8 cellular contexts compared by ENCODE assay signal in the genomic region with DNA sequence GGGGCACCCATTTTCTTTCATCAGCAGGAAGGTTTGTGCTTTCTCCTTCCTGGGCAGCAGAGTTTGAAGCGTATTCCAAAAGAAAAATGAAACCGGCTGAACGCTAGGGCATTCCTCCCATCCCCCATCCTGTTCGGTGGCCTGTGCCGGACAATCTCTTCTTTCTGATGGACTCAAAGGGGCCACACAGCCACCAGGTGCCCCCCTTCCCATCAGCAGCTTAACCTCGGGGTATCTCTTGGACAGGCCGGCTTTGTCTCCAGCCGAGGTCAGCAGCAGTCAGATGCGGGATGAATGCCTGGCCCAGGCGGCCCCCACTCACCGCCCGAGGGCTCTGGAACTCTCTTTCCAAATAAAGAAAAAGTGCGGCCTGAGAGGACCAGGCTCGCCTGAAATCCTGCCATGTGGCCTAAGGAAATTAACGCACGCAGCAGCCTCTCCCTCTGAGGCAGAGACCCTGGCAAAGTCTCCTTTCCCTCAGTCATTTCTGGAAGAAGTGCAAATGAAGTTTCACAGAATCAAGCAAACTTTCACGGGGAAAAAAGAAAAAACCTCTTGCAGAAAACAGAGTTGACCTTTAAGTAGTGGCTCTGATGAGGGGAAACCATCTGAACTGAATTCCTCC.
DNase-seq lines count a peak whose midpoint lies in the region; ATAC-seq and TF ChIP-seq lines count a peak whose summit lies in the region.

No MANE protein-coding gene starts in this region.

- H3K27ac Mint-ChIP-seq in T-helper 1 cell treated with Interleukin-12 subunit alpha and Interleukin-12 subunit beta and Interleukin-4 antibody, amounts not matched to agents 30 μg/mL and 1 μg/mL, for 36 hours, result peak overlapping the region; percentile 80
- peak overlapping the region; percentile 91 for H3K27ac Mint-ChIP-seq in activated B cell treated with CpG ODN at 0.5 μM for 24 hours

- POLR2A ChIA-PET in activated B cell treated with CpG ODN at 0.5 μM for 24 hours (lab: Charles Lee), result interaction anchor here (0.8 to 2.7 kb wide), 8 partner anchors 15 to 217 kb away, joined by 3 to 17 read pairs (median 6); partner anchors contain the start of gene UPF3A

- no peak for TF ChIP-seq CTCF in activated B cell treated with CpG ODN at 0.5 μM for 24 hours (IDR thresholded peaks at IDR 0.05)

- CTCF ChIA-PET in activated B cell treated with CpG ODN at 0.5 μM for 24 hours (lab: Charles Lee), result no interaction called here

- peaks cover 32% of the 10 kb centered on the region for H3K36me3 Mint-ChIP-seq in T-helper 1 cell treated with Interleukin-12 subunit alpha and Interleukin-12 subunit beta and Interleukin-4 antibody, amounts not matched to agents 30 μg/mL and 1 μg/mL, for 36 hours (ENCODE audit: low read depth)
- peaks cover 17% of the 10 kb centered on the region for H3K36me3 Mint-ChIP-seq in activated B cell treated with CpG ODN at 0.5 μM for 24 hours (ENCODE audit: low read depth)

- H3K4me1 Mint-ChIP-seq in T-helper 1 cell treated with Interleukin-12 subunit alpha and Interleukin-12 subunit beta and Interleukin-4 antibody, amounts not matched to agents 30 μg/mL and 1 μg/mL, for 36 hours (ENCODE audit: low read depth), result peaks cover 48% of the 10 kb centered on the region
- peaks cover 73% of the 10 kb centered on the region for H3K4me1 Mint-ChIP-seq in activated B cell treated with CpG ODN at 0.5 μM for 24 hours

- no peaks in the 10 kb centered on the region for H3K9me3 Mint-ChIP-seq in T-helper 1 cell treated with Interleukin-12 subunit alpha and Interleukin-12 subunit beta and Interleukin-4 antibody, amounts not matched to agents 30 μg/mL and 1 μg/mL, for 36 hours
- no peaks in the 10 kb centered on the region for H3K9me3 Mint-ChIP-seq in activated B cell treated with CpG ODN at 0.5 μM for 24 hours

- ATAC-seq in activated B cell treated with CpG ODN at 0.5 μM for 24 hours (ENCODE audit: low read depth) (no peak), HG02759 (IDR thresholded peaks at IDR 0.05; ENCODE audit: unreplicated experiment) (no peak), HG02870 (IDR thresholded peaks at IDR 0.05; ENCODE audit: unreplicated experiment) (no peak)

- no peaks in the 10 kb centered on the region for H3K27me3 Mint-ChIP-seq in T-helper 1 cell treated with Interleukin-12 subunit alpha and Interleukin-12 subunit beta and Interleukin-4 antibody, amounts not matched to agents 30 μg/mL and 1 μg/mL, for 36 hours (ENCODE audit: low read depth)
- no peaks in the 10 kb centered on the region for H3K27me3 Mint-ChIP-seq in activated B cell treated with CpG ODN at 0.5 μM for 24 hours

- no peak for DNase-seq in T-helper 1 cell
- DNase-seq in activated B cell treated with CpG ODN at 0.5 μM for 24 hours, result no peak
- DNase-seq in glomerular visceral epithelial cell (ENCODE audit: extremely low spot score), result peak; percentile 30
- peak in 9 of 10 donors; percentile 52 to 96 (median 82) for DNase-seq in posterior cingulate gyrus
- no peak for DNase-seq in NCI-H2081 treated with DMSO at 0.1 percent for 48 hours (lab: John Stamatoyannopoulos, UW)

- intact Hi-C loops in activated B cell treated with CpG ODN at 0.5 μM for 24 hours (cut with micrococcal nuclease), result loop anchor here (1.0 to 5.0 kb wide), 5 partner anchors 15 to 163 kb away; partner anchors contain the start of gene RASA3
- intact Hi-C loops in posterior cingulate gyrus (cut with DNase I), result loop anchor here (10.0 kb wide), 1 partner anchor 70 kb away; the partner anchor contains the start of gene RASA3

- H3K4me3 Mint-ChIP-seq in T-helper 1 cell treated with Interleukin-12 subunit alpha and Interleukin-12 subunit beta and Interleukin-4 antibody, amounts not matched to agents 30 μg/mL and 1 μg/mL, for 36 hours, result peak overlapping the region; percentile 75
- H3K4me3 Mint-ChIP-seq in activated B cell treated with CpG ODN at 0.5 μM for 24 hours, result peak overlapping the region; percentile 82

Comparison
In these comparisons a context has a peak if more than half of its experiments do, and no peak if none do; other contexts are left out.
1. DNase-seq: peak in glomerular visceral epithelial cell (single experiment) and posterior cingulate gyrus (9 of 10); none in T-helper 1 cell (0 of 5), activated B cell treated with CpG ODN at 0.5 μM for 24 hours (single experiment) and NCI-H2081 treated with DMSO at 0.1 percent for 48 hours (single experiment).